ENCODE assay signal across 5 cellular contexts in genomic region chr19:32483574-32483973, GRCh38.
"Had no signal": no experiment of that assay in that cellular context is flagged by ENCODE, and none has a peak within 500 bp of the region (broad histone marks: within the 10 kb centered on the region; RNA-seq: fewer than 3 reads in every experiment).

No MANE protein-coding gene starts in this region.

- H2AFZ ChIP-seq: GM23338 had no signal

- DNase-seq: H9, HCEC 1CT, IMR-90 had no signal

- H3K4me3 ChIP-seq: GM23338, K562 had no signal

- H3K9me3 Mint-ChIP-seq: GM23338 had no signal

- H3K27ac Mint-ChIP-seq: GM23338, H9 had no signal

- H3K4me3 Mint-ChIP-seq: GM23338, H9 had no signal

- H3K4me2 ChIP-seq: GM23338 had no signal

- H3K4me1 Mint-ChIP-seq: GM23338, H9 had no signal

- ATAC-seq: GM23338, K562 had no signal
